8 cellular contexts compared by ENCODE assay signal in genomic region chr9:93566408-93567270, GRCh38. TPM values are rescaled to one million over a fixed set of nuclear protein-coding genes. Genes with fewer than 3 reads are reported as not detected.
DNase-seq lines count a peak whose midpoint lies in the region; ATAC-seq and TF ChIP-seq lines count a peak whose summit lies in the region.

No MANE protein-coding gene starts in this region.

- peak overlapping the region; percentile 67 for H3K4me3 ChIP-seq in OCI-LY1 (ENCODE audit: low read depth, low read length, poor library complexity, severe bottlenecking)

- 0 out of 2 replicates have a peak, but pooled peaks cover 4% of the 10 kb centered on the region for H3K9me3 ChIP-seq in OCI-LY1 (ENCODE audit: low read length)

- no peak overlapping the region for H2AFZ ChIP-seq in OCI-LY1 (ENCODE audit: low read length)

- H3K79me2 ChIP-seq in OCI-LY1 (ENCODE audit: insufficient read depth, low read length): no peaks in the 10 kb centered on the region

- ATAC-seq in GM21515 (IDR thresholded peaks at IDR 0.05; ENCODE audit: unreplicated experiment): peak; percentile 86

- no peaks in the 10 kb centered on the region; the same call in 1 of the 2 replicates for H3F3A ChIP-seq in OCI-LY1 (ENCODE audit: insufficient read depth, low read length)

- H3K4me1 ChIP-seq in OCI-LY1 (ENCODE audit: insufficient read depth, low read length, severe bottlenecking): peaks cover 13% of the 10 kb centered on the region

- no peaks in the 10 kb centered on the region for H3K27me3 ChIP-seq in OCI-LY1 (ENCODE audit: insufficient read depth, low read length)

- H3K4me2 ChIP-seq in OCI-LY1 (ENCODE audit: low read length): peak overlapping the region; percentile 75

- peak overlapping the region; percentile 82 for H3K9ac ChIP-seq in OCI-LY1 (ENCODE audit: low read length)

- peaks cover 41% of the 10 kb centered on the region for H3K36me3 ChIP-seq in OCI-LY1 (ENCODE audit: insufficient read depth, low read length)

- peak; percentile 92 for TF ChIP-seq CTCF in OCI-LY1 (IDR thresholded peaks at IDR 0.05; ENCODE audit: low read length)

- H3K9me2 ChIP-seq in OCI-LY1 (ENCODE audit: low read depth, low read length): no peaks in the 10 kb centered on the region

- H3K27ac ChIP-seq in OCI-LY1 (ENCODE audit: low read depth, low read length, poor library complexity, severe bottlenecking) (peak overlapping the region; percentile 59), epithelial cell of prostate (peak overlapping the region; percentile 84)

- no peaks in the 10 kb centered on the region for H4K20me1 ChIP-seq in OCI-LY1 (ENCODE audit: insufficient read depth, low read length)

- DNase-seq in DMS 273 treated with DMSO at 0.1 percent for 48 hours (lab: John Stamatoyannopoulos, UW) (peak; percentile 82), HuH-7 (ENCODE audit: low spot score) (peak; percentile 94), activated T-cell treated with anti-CD3 and anti-CD28 coated beads for 4 hours (peak; percentile 99), epithelial cell of prostate (ENCODE audit: low read depth, low spot score) (peak; percentile 67), mucosa of gallbladder (ENCODE audit: low spot score) (peak; percentile 98)
- DNase-seq in stimulated activated CD8-positive, alpha-beta memory T cell treated with anti-CD3 and anti-CD28 coated beads, Interleukin-4, amount 100 ng/mL, for 4 hours (ENCODE audit: low read depth in 2 of 2, low spot score in 1 of 2): peak; percentile 97 to 98

RNA-seq across cellular contexts. Expression of gene PHF2, which starts 9.7 kb away (rescaled TPM):
- total RNA-seq in mucosa of gallbladder: 31.0 TPM

Comparison
In these comparisons a context has a peak if more than half of its experiments do, and no peak if none do; other contexts are left out.
1. Peak in every context shown above with its lines: DNase-seq, ATAC-seq, H3K4me3 ChIP-seq and H3K27ac ChIP-seq.